ENCODE assay signal across 18 cellular contexts in the genomic region with DNA sequence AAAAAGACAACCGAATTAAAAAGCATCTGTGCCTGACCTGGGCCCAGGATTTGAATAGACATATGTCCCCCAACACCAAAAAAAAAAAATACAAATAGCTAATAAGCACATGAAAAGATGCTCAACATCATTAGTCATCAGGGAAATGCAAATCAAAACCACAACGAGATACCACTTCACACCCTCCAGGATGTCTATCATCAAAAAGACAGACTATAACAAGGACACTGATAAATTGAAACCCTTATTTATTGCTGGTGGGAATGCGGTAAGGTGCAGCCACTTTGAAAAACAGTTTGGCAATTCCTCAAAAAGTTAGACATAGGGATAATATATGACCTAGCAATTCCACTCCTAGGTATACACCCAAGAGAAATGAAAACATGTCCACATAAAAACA.
DNase-seq lines count a peak whose midpoint lies in the region; FAIRE-seq and TF ChIP-seq lines count a peak whose summit lies in the region.
"Had no signal": no experiment of that assay in that cellular context is flagged by ENCODE, and none has a peak within 500 bp of the region (broad histone marks: within the 10 kb centered on the region; RNA-seq: fewer than 3 reads in every experiment).

No MANE protein-coding gene starts in this region.

- TF ChIP-seq CTCF in esophagus muscularis mucosa (IDR thresholded peaks at IDR 0.05) = no peak
- no peak for TF ChIP-seq CTCF in ascending aorta (IDR thresholded peaks at IDR 0.05)

- no peak for TF ChIP-seq EP300 in esophagus muscularis mucosa (IDR thresholded peaks at IDR 0.05)

- in situ Hi-C loops in GM23248 (cut with MboI) = no loop called here

- DNase-seq in GM12892 (ENCODE audit: insufficient read length) = no peak
- peak; percentile 34 for DNase-seq in M059J (ENCODE audit: low read depth)
- DNase-seq in SW480 (ENCODE audit: low spot score) = peak; percentile 55
- DNase-seq in esophagus muscularis mucosa (ENCODE audit: extremely low spot score) = peak; percentile 12
- no peak for DNase-seq in medulla oblongata (ENCODE audit: extremely low spot score)
- no peak for DNase-seq in GM23248
- DNase-seq in ascending aorta (ENCODE audit: low spot score in 2 of 2) = no peak
- no peak for DNase-seq in HT-29 (ENCODE audit: low spot score)
- DNase-seq: 8988T; CD4-positive, alpha-beta memory T cell; DMS153; DND-41; EL had no signal

- no peaks in the 10 kb centered on the region for H3K4me1 ChIP-seq in esophagus muscularis mucosa
- H3K4me1 ChIP-seq in GM23248 (ENCODE audit: insufficient read depth) = no peaks in the 10 kb centered on the region
- no peaks in the 10 kb centered on the region for H3K4me1 ChIP-seq in ascending aorta
- H3K4me1 ChIP-seq: HAP-1 had no signal

- H3K9me3 ChIP-seq in esophagus muscularis mucosa = no peaks in the 10 kb centered on the region
- no peaks in the 10 kb centered on the region for H3K9me3 ChIP-seq in GM23248 (ENCODE audit: low read depth)
- no peaks in the 10 kb centered on the region for H3K9me3 ChIP-seq in ascending aorta
- H3K9me3 ChIP-seq: BLaER1, HAP-1 had no signal

- H3K27me3 ChIP-seq in esophagus muscularis mucosa = peaks cover 0 to 9% (median 0%) of the 10 kb centered on the region in 4 donors
- 0 out of 2 replicates have a peak, but pooled peaks cover 4% of the 10 kb centered on the region for H3K27me3 ChIP-seq in GM23248 (replicated peaks; ENCODE audit: insufficient read depth)
- H3K27me3 ChIP-seq in ascending aorta = no peaks in the 10 kb centered on the region
- H3K27me3 ChIP-seq: BLaER1 had no signal

- TF ChIP-seq POLR2A in GM12892 (IDR thresholded peaks at IDR 0.05; ENCODE audit: low read depth, low read length) (no peak), esophagus muscularis mucosa (IDR thresholded peaks at IDR 0.05; ENCODE audit: low read depth) (no peak)

- 61% methylated on average over 3 of the region's 3 CpGs for WGBS in esophagus muscularis mucosa
- 22 to 24% methylated on average over 3 of the region's 3 CpGs for WGBS in GM23248 (ENCODE audit: low coverage in 1 of 2, low lambda C conversion rate in 2 of 2, missing lambda C conversion rate in 2 of 2), 2 experiments

- H3K27ac ChIP-seq in esophagus muscularis mucosa (replicated peaks in 1 of 4) (no peak overlapping the region), GM23248 (no peak overlapping the region), ascending aorta (no peak overlapping the region)
- H3K27ac ChIP-seq: BLaER1 had no signal

- no peak overlapping the region for H2AFZ ChIP-seq in GM23248

- no peaks in the 10 kb centered on the region for H3K79me2 ChIP-seq in GM23248 (ENCODE audit: insufficient read depth)

- peak; percentile 21 for FAIRE-seq in GM12892 (lab: Jason Lieb, UNC)
- FAIRE-seq: GM12891, GM18507, H1 had no signal

- no peaks in the 10 kb centered on the region for H4K20me1 ChIP-seq in GM23248 (ENCODE audit: insufficient read depth)
- H4K20me1 ChIP-seq: BLaER1 had no signal

- H3K4me3 ChIP-seq in esophagus muscularis mucosa (no peak overlapping the region), GM23248 (no peak overlapping the region), ascending aorta (no peak overlapping the region)
- H3K4me3 ChIP-seq: BLaER1, HAP-1 had no signal

- H3F3A ChIP-seq in GM23248 (ENCODE audit: insufficient read depth) = no peaks in the 10 kb centered on the region

- no peak overlapping the region for H3K9ac ChIP-seq in GM23248
- H3K9ac ChIP-seq: BLaER1 had no signal

- no peaks in the 10 kb centered on the region for H3K9me2 ChIP-seq in GM23248 (ENCODE audit: insufficient read depth)

- intact Hi-C loops in esophagus muscularis mucosa (cut with DNase I) (no loop called here), ascending aorta (cut with DNase I) (no loop called here)

- H3K36me3 ChIP-seq in esophagus muscularis mucosa (no peaks in the 10 kb centered on the region), GM23248 (ENCODE audit: low read depth) (no peaks in the 10 kb centered on the region), ascending aorta (no peaks in the 10 kb centered on the region)
- H3K36me3 ChIP-seq: BLaER1, HAP-1 had no signal

- no peak overlapping the region for H3K4me2 ChIP-seq in GM23248 (ENCODE audit: unreplicated experiment)
- H3K4me2 ChIP-seq: BLaER1 had no signal

Comparison
In these comparisons a context has a peak if more than half of its experiments do, and no peak if none do; other contexts are left out.
1. DNase-seq: peak in M059J (single experiment), SW480 (single experiment) and esophagus muscularis mucosa (single experiment); none in GM12892 (single experiment), medulla oblongata (single experiment), GM23248 (single experiment), ascending aorta (0 of 2) and HT-29 (single experiment).